ENCODE assay signal across 8 cellular contexts in the genomic region with DNA sequence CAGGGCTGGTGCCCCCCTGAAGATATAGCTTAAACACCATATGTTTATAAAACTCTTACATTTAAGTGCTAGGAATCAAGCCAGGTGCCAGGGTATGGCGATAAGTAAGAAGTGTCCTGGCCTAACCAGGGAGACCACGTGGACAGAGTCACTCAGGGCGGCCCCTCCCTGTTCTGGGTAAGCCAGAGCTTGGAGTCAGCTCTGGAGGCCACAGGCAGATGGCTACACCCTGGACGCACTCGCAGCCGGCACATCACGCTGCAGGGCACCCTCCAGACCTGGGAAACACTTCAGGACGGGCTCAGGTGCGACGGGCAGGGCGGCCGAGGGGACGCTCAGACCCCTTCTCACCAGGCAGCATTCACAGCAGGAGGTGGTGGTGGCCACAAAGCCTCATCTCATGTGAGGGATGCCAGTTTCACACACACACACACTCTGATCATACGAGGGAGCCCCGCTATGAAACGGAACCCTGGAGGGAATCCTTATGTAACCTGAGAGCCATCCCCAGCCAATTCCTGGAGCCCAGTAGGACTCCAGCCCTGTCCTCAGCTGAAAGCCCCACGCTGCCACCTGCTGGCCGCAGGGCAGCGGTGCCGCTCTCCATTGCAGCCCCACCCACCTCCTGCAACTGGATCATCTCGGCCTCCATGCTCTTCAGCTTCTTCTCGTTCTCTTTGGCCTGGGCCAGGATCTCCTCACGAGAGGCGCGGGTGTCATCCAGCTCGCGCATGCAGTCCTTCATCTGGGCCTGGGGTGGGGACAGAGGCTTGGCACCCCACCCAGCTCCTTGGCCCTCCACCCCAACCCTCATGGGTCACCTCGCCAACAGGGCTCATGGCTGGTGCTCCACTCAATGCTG. TPM values are rescaled to one million over a fixed set of nuclear protein-coding genes. Genes with fewer than 3 reads are reported as not detected.
DNase-seq lines count a peak whose midpoint lies in the region; ATAC-seq and TF ChIP-seq lines count a peak whose summit lies in the region.

No MANE protein-coding gene starts in this region.

- H3K4me1 ChIP-seq in right lobe of liver: peaks cover 0 to 16% (median 8%) of the 10 kb centered on the region in 4 donors

- peak; percentile 80 to 98 (median 94) for TF ChIP-seq CTCF in right lobe of liver (IDR thresholded peaks at IDR 0.05)

- peaks cover 36 to 80% (median 57%) of the 10 kb centered on the region in 4 donors for H3K36me3 ChIP-seq in right lobe of liver

- no peaks in the 10 kb centered on the region for H3K27me3 ChIP-seq in right lobe of liver

- ATAC-seq in right lobe of liver: peak; percentile 75 to 91 (median 90)

- no peaks in the 10 kb centered on the region for H3K9me3 ChIP-seq in right lobe of liver

- peak; percentile 56 for DNase-seq in activated gamma-delta T cell treated with Interleukin-2 at 50 U/mL for 16 hours
- no peak for DNase-seq in activated gamma-delta T cell (lab: John Stamatoyannopoulos, UW)
- DNase-seq in NCI-H446 (lab: John Stamatoyannopoulos, UW): peak; percentile 33 to 75
- DNase-seq in activated CD4-positive, alpha-beta T cell treated with anti-CD3 and anti-CD28 coated beads for 4 hours: peak; percentile 38 to 52
- DNase-seq in right lobe of liver: peak; percentile 69 to 85 (median 84)
- DNase-seq in stimulated activated CD4-positive, alpha-beta T cell treated with anti-CD3 and anti-CD28 coated beads, Interleukin-4, amount 100 ng/mL, for 24 hours: peak; percentile 68
- no peak for DNase-seq in GOT3 (lab: John Stamatoyannopoulos, UW)

- no peak overlapping the region for H3K4me3 ChIP-seq in right lobe of liver

- H3K27ac ChIP-seq in cingulate gyrus (ENCODE audit: low read depth, low read length): peak overlapping the region; percentile 63
- peak overlapping the region in 2 of 3 donors; percentile 61 to 66 for H3K27ac ChIP-seq in right lobe of liver

- TF ChIP-seq POLR2A in right lobe of liver (IDR thresholded peaks at IDR 0.05): no peak

- intact Hi-C loops in right lobe of liver (cut with DNase I): loop anchor here (5.0 to 10.0 kb wide), 3 partner anchors 52 to 139 kb away; partner anchors contain the start of gene APOL2 (in 2 of the 2)

- 23% methylated on average over 6 of the region's 28 CpGs for WGBS in right lobe of liver (ENCODE audit: insufficient coverage, low coverage, low lambda C conversion rate, missing lambda C conversion rate)

RNA-seq across cellular contexts. Expression of gene APOL1, which starts 33.4 kb away (rescaled TPM):
- 100 to 1,000 TPM in 5 of 6 experiments, 10 to 100 TPM in 1; 85.1 to 299 (median 119) TPM for total RNA-seq in right lobe of liver

RNA-seq across cellular contexts. Expression of gene APOL2, which starts 47.0 kb away (rescaled TPM):
- total RNA-seq in right lobe of liver: 100 to 1,000 TPM in 1 of 6 experiments, 10 to 100 TPM in 5; 40.8 to 121 (median 57.5) TPM

Comparison
In these comparisons a context has a peak if more than half of its experiments do, and no peak if none do; other contexts are left out.
1. DNase-seq: peak in activated gamma-delta T cell treated with Interleukin-2 at 50 U/mL for 16 hours (single experiment), NCI-H446 (2 of 2), activated CD4-positive, alpha-beta T cell treated with anti-CD3 and anti-CD28 coated beads for 4 hours (2 of 2), right lobe of liver (3 of 3) and stimulated activated CD4-positive, alpha-beta T cell treated with anti-CD3 and anti-CD28 coated beads, Interleukin-4, amount 100 ng/mL, for 24 hours (single experiment); none in activated gamma-delta T cell (single experiment) and GOT3 (single experiment).